ENCODE assay signal across 26 cellular contexts in genomic region chrX:29172880-29173279, GRCh38.
DNase-seq lines count a peak whose midpoint lies in the region; ATAC-seq and TF ChIP-seq lines count a peak whose summit lies in the region.
"Had no signal": no experiment of that assay in that cellular context is flagged by ENCODE, and none has a peak within 500 bp of the region (broad histone marks: within the 10 kb centered on the region; RNA-seq: fewer than 3 reads in every experiment).

No MANE protein-coding gene starts in this region.

- POLR2A ChIA-PET in IMR-90 (lab: Charles Lee; ENCODE audit: unreplicated experiment), result no interaction called here

- H3K9me3 ChIP-seq in IMR-90 (ENCODE audit: control insufficient read depth, insufficient read depth, low read length) (no peaks in the 10 kb centered on the region), mesenchymal stem cell (ENCODE audit: control insufficient read depth, low read length) (no peaks in the 10 kb centered on the region)
- H3K9me3 ChIP-seq: lower lobe of right lung, psoas muscle, tibial artery, vagina had no signal

- DNase-seq in Right ventricle myocardium inferior (ENCODE audit: missing footprints) (no peak), left cardiac atrium (no peak), IMR-90 (peak; percentile 62), cardiac fibroblast (ENCODE audit: low read depth in 2 of 2) (peak; percentile 64 to 86), mesenchymal stem cell (peak; percentile 47), coronary artery (ENCODE audit: low spot score) (no peak)
- DNase-seq: ACHN; activated CD4-positive, alpha-beta T cell treated with anti-CD3 and anti-CD28 coated beads, Interleukin-2, amount 50 U/mL, for 48 hours; activated naive CD8-positive, alpha-beta T cell treated with anti-CD3 and anti-CD28 coated beads, Interleukin-2, amount 50 U/mL, for 24 hours; activated T-cell treated with anti-CD3 and anti-CD28 coated beads, Interleukin-2, amount 50 U/mL, for 72 hours; CD8-positive, alpha-beta memory T cell; kidney; lower lobe of right lung; natural killer cell; NCI-H1105; NCI-H2029; NCI-H524 treated with DMSO at 0.1 percent for 48 hours; NK-92 treated with Interleukin-12 subunit alpha and Interleukin-12 subunit beta, amount 100 ng/mL, for 24 hours; psoas muscle; stimulated activated CD4-positive, alpha-beta T cell treated with anti-CD3 and anti-CD28 coated beads, Interleukin-15, amount 100 ng/mL, for 24 hours; stimulated activated CD4-positive, alpha-beta T cell treated with anti-CD3 and anti-CD28 coated beads, Interleukin-4, amount 100 ng/mL, for 4 hours; T-helper 17 cell; tibial artery had no signal

- no peak overlapping the region for H3K4me2 ChIP-seq in IMR-90 (ENCODE audit: low read depth, low read length)
- no peak overlapping the region for H3K4me2 ChIP-seq in mesenchymal stem cell (ENCODE audit: low read length, poor library complexity, severe bottlenecking)

- H4K8ac ChIP-seq in IMR-90 (ENCODE audit: low read depth in 2 of 2, low read length in 2 of 2) (no peak overlapping the region), mesenchymal stem cell (ENCODE audit: low read length) (no peak overlapping the region)

- no TSS peak for BruUV-seq in IMR-90 (replicated peaks; lab: Mats Ljungman, UMichigan)

- no peak overlapping the region for H2BK12ac ChIP-seq in mesenchymal stem cell (ENCODE audit: low read length in 2 of 2)

- no peak for TF ChIP-seq POLR2A in IMR-90 (IDR thresholded peaks at IDR 0.05; ENCODE audit: low read depth, low read length)

- no peak overlapping the region; the same call in 1 of the 2 replicates for H3K18ac ChIP-seq in IMR-90 (ENCODE audit: low read depth, low read length)
- no peak overlapping the region for H3K18ac ChIP-seq in mesenchymal stem cell (ENCODE audit: low read depth in 1 of 2, low read length in 2 of 2)

- H3K4me3 ChIP-seq in IMR-90 (ENCODE audit: insufficient read depth, low read depth, low read length) (no peak overlapping the region), cardiac fibroblast (replicated peaks in 1 of 2; ENCODE audit: low read depth in 2 of 2, low read length in 2 of 2) (no peak overlapping the region), mesenchymal stem cell (ENCODE audit: insufficient read depth in 1 of 2, low read depth in 1 of 2, low read length in 2 of 2) (no peak overlapping the region), coronary artery (no peak overlapping the region)
- H3K4me3 ChIP-seq: lower lobe of right lung, psoas muscle, tibial artery, vagina had no signal

- H3K79me1 ChIP-seq in IMR-90 (ENCODE audit: low read depth in 1 of 2, low read length in 2 of 2) (no peaks in the 10 kb centered on the region), mesenchymal stem cell (replicated peaks; ENCODE audit: low read length, poor library complexity, severe bottlenecking) (no peaks in the 10 kb centered on the region)

- no peaks in the 10 kb centered on the region for H3K36me3 ChIP-seq in IMR-90 (ENCODE audit: control insufficient read depth, insufficient read depth, low read length)
- no peaks in the 10 kb centered on the region for H3K36me3 ChIP-seq in mesenchymal stem cell (ENCODE audit: control insufficient read depth in 1 of 2, insufficient read depth in 2 of 2, low read depth in 1 of 2, low read length in 2 of 2)
- H3K36me3 ChIP-seq: lower lobe of right lung, tibial artery, vagina had no signal

- H2BK5ac ChIP-seq in IMR-90 (ENCODE audit: low read depth, low read length, poor library complexity, severe bottlenecking) (no peak overlapping the region), mesenchymal stem cell (ENCODE audit: low read depth, low read length, poor library complexity, severe bottlenecking) (no peak overlapping the region)

- H4K20me1 ChIP-seq in IMR-90 (ENCODE audit: insufficient read depth, low read length), result no peaks in the 10 kb centered on the region

- no peak overlapping the region for H3K9ac ChIP-seq in IMR-90 (ENCODE audit: low read depth, low read length)
- H3K9ac ChIP-seq in mesenchymal stem cell (ENCODE audit: low read length), result no peak overlapping the region

- 0 out of 2 replicates have a peak overlapping the region, but pooled peaks have one; percentile 9 for H3K14ac ChIP-seq in IMR-90 (replicated peaks; ENCODE audit: low read depth, low read length)
- no peak overlapping the region for H3K14ac ChIP-seq in mesenchymal stem cell (ENCODE audit: low read length in 2 of 2)

- H2BK120ac ChIP-seq in IMR-90 (ENCODE audit: low read depth, low read length), result peak overlapping the region; percentile 3; the same call in 1 of the 2 replicates
- no peak overlapping the region for H2BK120ac ChIP-seq in mesenchymal stem cell (ENCODE audit: low read depth, low read length)

- H2AFZ ChIP-seq in IMR-90 (replicated peaks; ENCODE audit: low read length, poor library complexity) (no peak overlapping the region), mesenchymal stem cell (ENCODE audit: low read depth, low read length) (no peak overlapping the region)

- in situ Hi-C loops in IMR-90 (cut with MboI; ENCODE audit: low sequenced_read_pairs), result no loop called here

- H2AK9ac ChIP-seq in IMR-90 (replicated peaks; ENCODE audit: low read depth, low read length, poor library complexity), result no peak overlapping the region

- dilution Hi-C loops in IMR-90 (cut with HindIII; ENCODE audit: low sequenced_read_pairs, unreplicated experiment), result no loop called here

- H2AK5ac ChIP-seq in IMR-90 (ENCODE audit: low read depth, low read length) (no peak overlapping the region), mesenchymal stem cell (ENCODE audit: low read length, severe bottlenecking) (no peak overlapping the region)

- no peak overlapping the region for H3K56ac ChIP-seq in IMR-90 (ENCODE audit: extremely low read depth, insufficient read depth, low read length)

- no peaks in the 10 kb centered on the region for H3K9me1 ChIP-seq in IMR-90 (ENCODE audit: insufficient read depth, low read length)

- peak overlapping the region; percentile 62; the same call in 1 of the 2 replicates for H2BK20ac ChIP-seq in IMR-90 (ENCODE audit: low read depth, low read length)

- no CpG with 5 or more reads among the region's 3 CpGs for WGBS in IMR-90 (ENCODE audit: extremely low coverage in 2 of 2, insufficient read length in 1 of 2), 2 experiments
- no CpG with 5 or more reads among the region's 3 CpGs for WGBS in mesenchymal stem cell

- H4K91ac ChIP-seq in IMR-90 (ENCODE audit: insufficient read depth, low read depth, low read length) (no peak overlapping the region), mesenchymal stem cell (ENCODE audit: low read length) (no peak overlapping the region)

- no peak overlapping the region for H3K4ac ChIP-seq in IMR-90 (ENCODE audit: low read depth, low read length)
- H3K4ac ChIP-seq in mesenchymal stem cell (ENCODE audit: low read depth in 1 of 2, low read length in 2 of 2), result no peak overlapping the region

- H3K27me3 ChIP-seq in IMR-90 (ENCODE audit: control insufficient read depth, insufficient read depth, low read length) (no peaks in the 10 kb centered on the region), mesenchymal stem cell (ENCODE audit: control insufficient read depth in 1 of 2, insufficient read depth in 1 of 2, low read length in 2 of 2) (no peaks in the 10 kb centered on the region)
- H3K27me3 ChIP-seq: tibial artery, vagina had no signal

- peak; percentile 37 for ATAC-seq in Right ventricle myocardium inferior
- no peak for ATAC-seq in left cardiac atrium
- ATAC-seq in IMR-90 (ENCODE audit: low read depth), result no peak
- ATAC-seq in HG03521 (IDR thresholded peaks at IDR 0.05; ENCODE audit: unreplicated experiment), result no peak
- no peak for ATAC-seq in HG02981 (IDR thresholded peaks at IDR 0.05; ENCODE audit: unreplicated experiment)
- ATAC-seq: activated naive CD8-positive, alpha-beta T cell treated with anti-CD3 and anti-CD28 coated beads, Interleukin-2, amount 50 U/mL, for 24 hours; activated T-cell treated with anti-CD3 and anti-CD28 coated beads, Interleukin-2, amount 50 U/mL, for 72 hours; lower lobe of right lung; natural killer cell; psoas muscle; T-helper 17 cell had no signal

- H3K23ac ChIP-seq in IMR-90 (ENCODE audit: low read depth, low read length) (no peak overlapping the region), mesenchymal stem cell (ENCODE audit: low read length in 2 of 2) (no peak overlapping the region)

- CTCF ChIA-PET in IMR-90 (lab: Yijun Ruan, JAX), result no interaction called here

- no peaks in the 10 kb centered on the region; the same call in 1 of the 2 replicates for H3K4me1 ChIP-seq in IMR-90 (ENCODE audit: control insufficient read depth, insufficient read depth, low read length)
- H3K4me1 ChIP-seq in mesenchymal stem cell (ENCODE audit: control insufficient read depth, insufficient read depth, low read depth, low read length), result no peaks in the 10 kb centered on the region
- H3K4me1 ChIP-seq: lower lobe of right lung, psoas muscle, tibial artery, vagina had no signal

- no peak for TF ChIP-seq CTCF in IMR-90 (conservative IDR thresholded peaks at IDR 0.05; ENCODE audit: low read depth, low read length)
- TF ChIP-seq CTCF in cardiac fibroblast (IDR thresholded peaks at IDR 0.05; ENCODE audit: low read depth, low read length), result no peak
- TF ChIP-seq CTCF in coronary artery (IDR thresholded peaks at IDR 0.05), result no peak

- no peak overlapping the region for H3K27ac ChIP-seq in IMR-90 (ENCODE audit: insufficient read depth, low read length)
- H3K27ac ChIP-seq in mesenchymal stem cell (ENCODE audit: low read length, poor library complexity, severe bottlenecking), result no peak overlapping the region
- no peak overlapping the region for H3K27ac ChIP-seq in coronary artery
- H3K27ac ChIP-seq: lower lobe of right lung, psoas muscle, tibial artery, vagina had no signal

- H4K5ac ChIP-seq in IMR-90 (ENCODE audit: low read depth, low read length), result no peak overlapping the region

- TF ChIP-seq RAD21 in IMR-90 (IDR thresholded peaks at IDR 0.05; ENCODE audit: low read length), result no peak

- H2BK15ac ChIP-seq in IMR-90 (ENCODE audit: low read depth, low read length) (no peak overlapping the region), mesenchymal stem cell (ENCODE audit: low read depth, poor library complexity, severe bottlenecking) (no peak overlapping the region)

- intact Hi-C loops in Right ventricle myocardium inferior (cut with DNase I) (no loop called here), left cardiac atrium (cut with DNase I) (no loop called here), IMR-90 (cut with micrococcal nuclease) (no loop called here)

TF ChIP-seq in IMR-90, 13 proteins besides CTCF, POLR2A, EP300 and RAD21 (continues in another document):
- TF ChIP-seq CEBPB (IDR thresholded peaks at IDR 0.05; ENCODE audit: low read depth, low read length) (no peak), CHD1 (IDR thresholded peaks at IDR 0.05; ENCODE audit: low read depth, low read length) (no peak), MXI1 (IDR thresholded peaks at IDR 0.05; ENCODE audit: borderline replicate concordance, low read depth, low read length) (no peak), MAFK (IDR thresholded peaks at IDR 0.05; ENCODE audit: low read depth, low read length) (no peak)

Comparison
In these comparisons a context has a peak if more than half of its experiments do, and no peak if none do; other contexts are left out.
1. DNase-seq: peak in IMR-90 (single experiment), cardiac fibroblast (2 of 2) and mesenchymal stem cell (single experiment); none in Right ventricle myocardium inferior (single experiment), left cardiac atrium (single experiment) and coronary artery (single experiment).